Comparison of ENCODE assay signal across 8 cellular contexts in genomic region chr13:44904982-44905381, GRCh38.
A peak's percentile ranks its signal among the peaks of the same experiment; 100 is the strongest.
DNase-seq lines count a peak whose midpoint lies in the region; ATAC-seq and TF ChIP-seq lines count a peak whose summit lies in the region.

No MANE protein-coding gene starts in this region.

- WGBS in gastroesophageal sphincter (ENCODE audit: low coverage in 1 of 2), 2 donors = 18% methylated on average over 5 of the region's 5 CpGs; no CpG with 5 or more reads in 1 of the 2 donors

- TF ChIP-seq CTCF in RWPE2 (IDR thresholded peaks at IDR 0.05; ENCODE audit: poor library complexity, severe bottlenecking) (no peak), gastroesophageal sphincter (IDR thresholded peaks at IDR 0.05) (no peak)

- H3K27ac ChIP-seq in RWPE2 (ENCODE audit: poor library complexity, severe bottlenecking) (no peak overlapping the region), gastroesophageal sphincter (peak overlapping the region; percentile 89 to 97 (median 92))

- ATAC-seq in RWPE2 (ENCODE audit: low read depth) = peak; percentile 95
- ATAC-seq in gastroesophageal sphincter = peak; percentile 66

- H3K4me1 ChIP-seq in RWPE2 (ENCODE audit: insufficient read depth, poor library complexity, severe bottlenecking) = no peaks in the 10 kb centered on the region
- peaks cover 18 to 67% (median 41%) of the 10 kb centered on the region in 3 donors for H3K4me1 ChIP-seq in gastroesophageal sphincter

- H3K9me3 ChIP-seq in RWPE2 (ENCODE audit: severe bottlenecking) (no peaks in the 10 kb centered on the region), gastroesophageal sphincter (no peaks in the 10 kb centered on the region)

- DNase-seq in DMS53 (lab: John Stamatoyannopoulos, UW) (peak; percentile 82), RWPE2 (ENCODE audit: low spot score) (no peak), posterior vena cava (ENCODE audit: low spot score) (peak; percentile 91), Kasumi-1 (lab: John Stamatoyannopoulos, UW) (no peak), SKM-1 (lab: John Stamatoyannopoulos, UW; ENCODE audit: unreplicated experiment) (no peak), NOMO-1 treated with DMSO at 0.1 percent for 48 hours (lab: John Stamatoyannopoulos, UW; ENCODE audit: unreplicated experiment) (no peak), NCI-H1048 (lab: John Stamatoyannopoulos, UW) (no peak)

- TF ChIP-seq POLR2A in gastroesophageal sphincter (IDR thresholded peaks at IDR 0.05) = no peak

- H3K27me3 ChIP-seq in RWPE2 (ENCODE audit: insufficient read depth, poor library complexity, severe bottlenecking) (no peaks in the 10 kb centered on the region), gastroesophageal sphincter (no peaks in the 10 kb centered on the region)

- TF ChIP-seq EP300 in gastroesophageal sphincter (IDR thresholded peaks at IDR 0.05) = no peak

- no peaks in the 10 kb centered on the region for H3K36me3 ChIP-seq in RWPE2 (ENCODE audit: low read depth)
- no peaks in the 10 kb centered on the region for H3K36me3 ChIP-seq in gastroesophageal sphincter

- H3K4me3 ChIP-seq in RWPE2 (ENCODE audit: severe bottlenecking) = no peak overlapping the region
- no peak overlapping the region for H3K4me3 ChIP-seq in gastroesophageal sphincter

- intact Hi-C loops in posterior vena cava (cut with DNase I) = loop anchor here in 1 of 2 donors (10.0 kb wide), 1 partner anchor 190 kb away; no protein-coding TSS in a partner anchor

Comparison
In these comparisons a context has a peak if more than half of its experiments do, and no peak if none do; other contexts are left out.
1. DNase-seq: peak in DMS53 (single experiment) and posterior vena cava (single experiment); none in RWPE2 (single experiment), Kasumi-1 (0 of 2), SKM-1 (single experiment), NOMO-1 treated with DMSO at 0.1 percent for 48 hours (single experiment) and NCI-H1048 (single experiment).